Comparison of ENCODE assay signal across 11 cellular contexts in the genomic region with DNA sequence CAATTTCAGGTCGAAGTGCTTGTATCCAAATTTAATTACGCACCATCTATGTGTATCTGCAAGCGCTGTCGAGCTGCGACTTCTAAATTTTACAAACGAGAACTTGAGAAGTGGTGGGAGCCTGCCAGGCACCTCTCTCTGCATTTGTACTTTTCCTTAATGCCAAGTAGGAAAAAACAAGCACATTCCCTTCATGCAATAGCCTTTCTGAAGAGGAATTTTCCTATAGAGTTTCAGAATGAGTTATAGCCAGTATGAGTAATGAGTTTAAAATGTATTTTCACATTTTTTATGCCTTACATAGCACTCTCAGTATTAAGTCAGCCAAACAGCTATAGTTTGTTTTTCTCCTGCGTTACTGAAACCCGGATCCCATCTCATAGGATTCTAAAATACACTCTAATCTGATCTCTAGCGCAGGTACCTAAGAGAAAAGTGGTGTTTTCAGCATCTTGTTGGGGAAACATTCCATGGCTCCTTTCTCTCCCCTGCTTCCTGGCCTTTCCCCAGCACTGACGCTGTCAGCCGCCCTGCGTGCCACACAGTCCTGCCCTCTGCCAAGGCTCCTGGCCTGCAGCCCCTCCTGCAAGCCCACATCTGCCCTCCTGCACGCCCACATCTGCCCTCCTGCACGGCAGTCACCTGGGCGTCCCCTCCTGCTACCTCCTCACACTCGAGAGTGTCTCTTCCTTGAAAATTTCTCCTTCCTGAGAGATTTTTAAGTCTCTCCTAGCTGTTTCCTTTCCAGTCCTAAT.
A peak's percentile ranks its signal among the peaks of the same experiment; 100 is the strongest.
DNase-seq lines count a peak whose midpoint lies in the region; ATAC-seq, FAIRE-seq and TF ChIP-seq lines count a peak whose summit lies in the region.
"Had no signal": no experiment of that assay in that cellular context is flagged by ENCODE, and none has a peak within 500 bp of the region (broad histone marks: within the 10 kb centered on the region; RNA-seq: fewer than 3 reads in every experiment).

No MANE protein-coding gene starts in this region.

- in situ Hi-C loops in GM13976 (cut with MboI; ENCODE audit: low sequenced_read_pairs, unreplicated experiment) = no loop called here

- H3K9me3 ChIP-seq in SK-N-SH (no peaks in the 10 kb centered on the region), kidney (ENCODE audit: control insufficient read depth in 1 of 2, low read length in 2 of 2) (no peaks in the 10 kb centered on the region)

- H3K9ac ChIP-seq in SK-N-SH = peak overlapping the region; percentile 71
- no peak overlapping the region for H3K9ac ChIP-seq in kidney (ENCODE audit: low read length in 2 of 2)
- H3K9ac ChIP-seq: KMS-11 had no signal

- ATAC-seq in GM19467 (IDR thresholded peaks at IDR 0.05; ENCODE audit: unreplicated experiment) (no peak), HG03039 (IDR thresholded peaks at IDR 0.05; ENCODE audit: unreplicated experiment) (no peak)

- peak in 1 of 2 experiments; percentile 83; a peak in 2 of 4 replicates for TF ChIP-seq EP300 in SK-N-SH (IDR thresholded peaks at IDR 0.05; ENCODE audit: borderline replicate concordance in 1 of 2, low read depth in 1 of 2, low read length in 1 of 2)

- H4K20me1 ChIP-seq in SK-N-SH (ENCODE audit: insufficient read depth) = no peaks in the 10 kb centered on the region

- no peaks in the 10 kb centered on the region for H3K27me3 ChIP-seq in SK-N-SH (ENCODE audit: insufficient read depth)

- H3K27ac ChIP-seq in SK-N-SH (ENCODE audit: low read depth in 2 of 2, low read length in 1 of 2) (peak overlapping the region; percentile 84 to 88), kidney (ENCODE audit: low read depth in 2 of 2, low read length in 2 of 2) (no peak overlapping the region)
- H3K27ac ChIP-seq: KMS-11 had no signal

- peak overlapping the region; percentile 75 for H3K4me2 ChIP-seq in SK-N-SH
- H3K4me2 ChIP-seq: KMS-11 had no signal

- peaks cover 24% of the 10 kb centered on the region for H3F3A ChIP-seq in SK-N-SH (replicated peaks; ENCODE audit: insufficient read depth)

- H3K36me3 ChIP-seq in SK-N-SH (replicated peaks in 1 of 2; ENCODE audit: control insufficient read depth in 1 of 2, insufficient read depth in 2 of 2, low read length in 1 of 2) (no peaks in the 10 kb centered on the region), kidney (ENCODE audit: control insufficient read depth in 1 of 2, insufficient read depth in 2 of 2, low read length in 2 of 2) (no peaks in the 10 kb centered on the region)

- TF ChIP-seq CTCF in SK-N-SH (IDR thresholded peaks at IDR 0.05) (no peak), fibroblast of villous mesenchyme (IDR thresholded peaks at IDR 0.05; ENCODE audit: insufficient read depth, low read depth, low read length) (no peak), GM13976 (IDR thresholded peaks at IDR 0.05; ENCODE audit: borderline replicate concordance, control extremely low read depth, extremely low read depth, insufficient read depth, missing control alignments) (no peak), kidney (IDR thresholded peaks at IDR 0.05; ENCODE audit: borderline replicate concordance, extremely low read depth, insufficient read depth) (no peak)

- H2AFZ ChIP-seq in SK-N-SH (ENCODE audit: low read depth) = peak overlapping the region; percentile 32; the same call in 1 of the 2 replicates

- H3K4me1 ChIP-seq in SK-N-SH (ENCODE audit: control insufficient read depth in 1 of 2, insufficient read depth in 2 of 2, low read depth in 1 of 2, low read length in 1 of 2) = peaks cover 37 to 47% of the 10 kb centered on the region in 2 experiments
- H3K4me1 ChIP-seq in kidney (ENCODE audit: control insufficient read depth in 1 of 2, insufficient read depth in 1 of 2, low read depth in 1 of 2, low read length in 2 of 2) = no peaks in the 10 kb centered on the region

- CTCF ChIA-PET in SK-N-SH (lab: Yijun Ruan, JAX) = interaction anchor here (0.6 to 1.7 kb wide), 5 partner anchors 11 to 629 kb away, joined by 3 to 6 read pairs (median 3); no protein-coding TSS in a partner anchor

- intact Hi-C loops in kidney (cut with DNase I) = no loop called here

- POLR2A ChIA-PET in SK-N-SH (lab: Yijun Ruan, JAX) = no interaction called here

- FAIRE-seq in kidney (lab: Jason Lieb, UNC) = no peak

- DNase-seq in Daoy (ENCODE audit: low read depth) = peak; percentile 32
- DNase-seq in SK-N-SH = no peak
- DNase-seq in fibroblast of villous mesenchyme (ENCODE audit: low read depth) = peak; percentile 91
- DNase-seq in pulmonary artery endothelial cell (ENCODE audit: low read depth, low spot score) = peak; percentile 50
- DNase-seq in GM13976 (ENCODE audit: low spot score) = no peak
- DNase-seq in kidney = no peak
- DNase-seq: activated gamma-delta T cell treated with Interleukin-2 at 50 U/mL for 16 hours; stimulated activated CD4-positive, alpha-beta T cell treated with anti-CD3 and anti-CD28 coated beads, Interleukin-2, amount 100 ng/mL, for 48 hours had no signal

- H3K79me2 ChIP-seq in SK-N-SH (ENCODE audit: insufficient read depth) = no peaks in the 10 kb centered on the region

- H3K4me3 ChIP-seq in SK-N-SH (ENCODE audit: low read depth in 2 of 2, low read length in 1 of 2) (peak overlapping the region; percentile 17 to 38; a peak in 3 of 4 replicates), fibroblast of villous mesenchyme (ENCODE audit: low read depth, low read length) (no peak overlapping the region), kidney (ENCODE audit: low read length in 2 of 2) (no peak overlapping the region)

- no peak for TF ChIP-seq RAD21 in SK-N-SH (IDR thresholded peaks at IDR 0.05; ENCODE audit: low read length)

- no peaks in the 10 kb centered on the region for H3K9me2 ChIP-seq in SK-N-SH

- WGBS in SK-N-SH (ENCODE audit: low lambda C conversion rate) = 16% methylated on average over 16 of the region's 16 CpGs

TF ChIP-seq in SK-N-SH, 30 proteins besides CTCF, POLR2A, EP300 and RAD21:
- TF ChIP-seq POLR2AphosphoS5 (IDR thresholded peaks at IDR 0.05; ENCODE audit: low read depth, low read length) (peak; percentile 27; the same call in 1 of the 2 replicates), GABPA (IDR thresholded peaks at IDR 0.05; ENCODE audit: low read depth) (no peak), TEAD4 (IDR thresholded peaks at IDR 0.05; ENCODE audit: borderline replicate concordance, insufficient read depth) (peak; percentile 82), TCF12 (IDR thresholded peaks at IDR 0.05) (peak; percentile 65), NFIC (IDR thresholded peaks at IDR 0.05; ENCODE audit: borderline replicate concordance) (peak; percentile 59; the same call in 1 of the 2 replicates), FOSL2 (IDR thresholded peaks at IDR 0.05; ENCODE audit: borderline replicate concordance, low read depth) (peak; percentile 86), SMC3 (IDR thresholded peaks at IDR 0.05; ENCODE audit: low read depth, low read length) (peak; percentile 12; the same call in 1 of the 2 replicates), RXRA (IDR thresholded peaks at IDR 0.05; ENCODE audit: borderline replicate concordance, low read depth) (peak; percentile 44; the same call in 1 of the 2 replicates), JUND (IDR thresholded peaks at IDR 0.05) (peak; percentile 94)
- TF ChIP-seq, protein P1, sequence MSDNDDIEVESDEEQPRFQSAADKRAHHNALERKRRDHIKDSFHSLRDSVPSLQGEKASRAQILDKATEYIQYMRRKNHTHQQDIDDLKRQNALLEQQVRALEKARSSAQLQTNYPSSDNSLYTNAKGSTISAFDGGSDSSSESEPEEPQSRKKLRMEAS (IDR thresholded peaks at IDR 0.05; ENCODE audit: low read depth) = no peak; the same call in 1 of the 2 replicates
- TF ChIP-seq, protein P2, sequence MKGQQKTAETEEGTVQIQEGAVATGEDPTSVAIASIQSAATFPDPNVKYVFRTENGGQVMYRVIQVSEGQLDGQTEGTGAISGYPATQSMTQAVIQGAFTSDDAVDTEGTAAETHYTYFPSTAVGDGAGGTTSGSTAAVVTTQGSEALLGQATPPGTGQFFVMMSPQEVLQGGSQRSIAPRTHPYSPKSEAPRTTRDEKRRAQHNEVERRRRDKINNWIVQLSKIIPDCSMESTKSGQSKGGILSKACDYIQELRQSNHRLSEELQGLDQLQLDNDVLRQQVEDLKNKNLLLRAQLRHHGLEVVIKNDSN (IDR thresholded peaks at IDR 0.05; ENCODE audit: borderline replicate concordance, low read depth) = no peak
- TF ChIP-seq, protein P3, sequence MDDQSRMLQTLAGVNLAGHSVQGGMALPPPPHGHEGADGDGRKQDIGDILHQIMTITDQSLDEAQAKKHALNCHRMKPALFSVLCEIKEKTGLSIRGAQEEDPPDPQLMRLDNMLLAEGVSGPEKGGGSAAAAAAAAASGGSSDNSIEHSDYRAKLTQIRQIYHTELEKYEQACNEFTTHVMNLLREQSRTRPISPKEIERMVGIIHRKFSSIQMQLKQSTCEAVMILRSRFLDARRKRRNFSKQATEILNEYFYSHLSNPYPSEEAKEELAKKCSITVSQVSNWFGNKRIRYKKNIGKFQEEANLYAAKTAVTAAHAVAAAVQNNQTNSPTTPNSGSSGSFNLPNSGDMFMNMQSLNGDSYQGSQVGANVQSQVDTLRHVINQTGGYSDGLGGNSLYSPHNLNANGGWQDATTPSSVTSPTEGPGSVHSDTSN (IDR thresholded peaks at IDR 0.05) = peak; percentile 74

Comparison
In these comparisons a context has a peak if more than half of its experiments do, and no peak if none do; other contexts are left out.
1. DNase-seq: peak in Daoy (single experiment), fibroblast of villous mesenchyme (single experiment) and pulmonary artery endothelial cell (single experiment); none in SK-N-SH (single experiment), GM13976 (single experiment) and kidney (single experiment).
2. H3K27ac ChIP-seq: peak in SK-N-SH (2 of 2); none in kidney (0 of 2).
3. H3K4me3 ChIP-seq: peak in SK-N-SH (2 of 2); none in fibroblast of villous mesenchyme (single experiment) and kidney (0 of 2).